In the genomic region with DNA sequence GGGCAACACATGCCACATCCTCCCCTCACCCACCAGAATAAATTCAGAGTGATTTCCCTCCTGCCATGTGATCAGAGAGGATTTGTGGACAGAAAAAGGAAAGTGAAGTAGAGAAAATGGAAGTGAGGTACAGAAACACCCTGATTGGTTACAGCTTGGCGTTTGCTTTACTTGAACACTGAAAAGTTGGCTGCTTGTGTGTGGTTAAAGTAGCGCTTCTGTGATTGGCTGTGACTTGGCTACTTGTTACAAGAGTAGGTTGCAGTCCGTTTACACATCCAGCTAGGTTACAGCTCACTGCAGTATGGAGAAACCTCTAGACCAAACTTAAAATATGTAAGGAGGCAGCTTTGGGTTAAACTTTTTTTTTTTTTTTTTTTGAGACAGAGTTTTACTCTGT, we compare ENCODE assay signal across 9 cellular contexts.
DNase-seq lines count a peak whose midpoint lies in the region; ATAC-seq and TF ChIP-seq lines count a peak whose summit lies in the region.
"Had no signal": no experiment of that assay in that cellular context is flagged by ENCODE, and none has a peak within 500 bp of the region (broad histone marks: within the 10 kb centered on the region; RNA-seq: fewer than 3 reads in every experiment).

No MANE protein-coding gene starts in this region.

- H3K36me3 ChIP-seq in SU-DHL-6 (ENCODE audit: low read length) = no peaks in the 10 kb centered on the region
- no peaks in the 10 kb centered on the region for H3K36me3 ChIP-seq in ascending aorta
- H3K36me3 ChIP-seq in PC-9 (ENCODE audit: low read depth) = no peaks in the 10 kb centered on the region

- H3K27me3 ChIP-seq in SU-DHL-6 (ENCODE audit: low read length) (no peaks in the 10 kb centered on the region), ascending aorta (no peaks in the 10 kb centered on the region), PC-9 (ENCODE audit: insufficient read depth, low read depth) (no peaks in the 10 kb centered on the region)

- H3K4me1 ChIP-seq in ascending aorta (peaks cover 0 to 7% of the 10 kb centered on the region in 2 donors), PC-9 (replicated peaks; ENCODE audit: insufficient read depth) (no peaks in the 10 kb centered on the region)

- ATAC-seq in GM21367 (IDR thresholded peaks at IDR 0.05; ENCODE audit: unreplicated experiment) (peak; percentile 66), HG03095 (IDR thresholded peaks at IDR 0.05; ENCODE audit: unreplicated experiment) (peak; percentile 66)

- TF ChIP-seq CTCF in GM13976 (IDR thresholded peaks at IDR 0.05; ENCODE audit: borderline replicate concordance, control extremely low read depth, extremely low read depth, insufficient read depth, missing control alignments) (no peak), SU-DHL-6 (IDR thresholded peaks at IDR 0.05; ENCODE audit: insufficient read depth, low read length, poor library complexity, severe bottlenecking) (no peak), ascending aorta (IDR thresholded peaks at IDR 0.05) (no peak), PC-9 (conservative IDR thresholded peaks at IDR 0.05) (no peak)

- H3F3A ChIP-seq in SU-DHL-6 (ENCODE audit: insufficient read depth) (peaks cover 44% of the 10 kb centered on the region), PC-9 (ENCODE audit: insufficient read depth, low read depth) (no peaks in the 10 kb centered on the region)

- in situ Hi-C loops in GM13976 (cut with MboI; ENCODE audit: low sequenced_read_pairs, unreplicated experiment) = no loop called here

- BruUV-seq in PC-9 (replicated peaks; lab: Mats Ljungman, UMichigan) = no TSS peak

- H3K79me2 ChIP-seq in SU-DHL-6 (ENCODE audit: insufficient read depth, low read length) (no peaks in the 10 kb centered on the region), PC-9 (ENCODE audit: low read depth) (no peaks in the 10 kb centered on the region)

- peak; percentile 43 for DNase-seq in GM13976 (ENCODE audit: low spot score)
- DNase-seq in NCI-H1436 treated with DMSO at 0.1 percent for 48 hours (lab: John Stamatoyannopoulos, UW) = no peak
- DNase-seq in NCI-H2227 treated with DMSO at 0.1 percent for 48 hours (lab: John Stamatoyannopoulos, UW) = no peak
- no peak for DNase-seq in ascending aorta (ENCODE audit: low spot score in 2 of 2)
- no peak for DNase-seq in PC-9
- DNase-seq: CD4-positive, alpha-beta memory T cell had no signal

- H3K4me2 ChIP-seq in SU-DHL-6 (ENCODE audit: low read depth, low read length, poor library complexity, severe bottlenecking) (peak overlapping the region; percentile 84), PC-9 (no peak overlapping the region)

- POLR2A ChIA-PET in PC-9 (lab: Charles Lee; ENCODE audit: unreplicated experiment) = no interaction called here

- CTCF ChIA-PET in PC-9 (lab: Charles Lee) = no interaction called here

- H3K9ac ChIP-seq in SU-DHL-6 (ENCODE audit: low read length) = peak overlapping the region; percentile 49

- H4K20me1 ChIP-seq in SU-DHL-6 (ENCODE audit: low read depth, low read length) (no peaks in the 10 kb centered on the region), PC-9 (ENCODE audit: insufficient read depth) (no peaks in the 10 kb centered on the region)

- H2AFZ ChIP-seq in SU-DHL-6 (ENCODE audit: low read depth, low read length, severe bottlenecking) (peak overlapping the region; percentile 84), PC-9 (no peak overlapping the region)

- peak overlapping the region; percentile 88 for H3K27ac ChIP-seq in SU-DHL-6 (ENCODE audit: low read depth, low read length)
- H3K27ac ChIP-seq in ascending aorta = no peak overlapping the region
- no peak overlapping the region for H3K27ac ChIP-seq in PC-9

- H3K4me3 ChIP-seq in SU-DHL-6 (ENCODE audit: insufficient read depth, low read length, poor library complexity, severe bottlenecking) (peak overlapping the region; percentile 23), ascending aorta (no peak overlapping the region), PC-9 (no peak overlapping the region)

- intact Hi-C loops in ascending aorta (cut with DNase I) = loop anchor here (5.0 kb wide), 1 partner anchor 299 kb away; no protein-coding TSS in a partner anchor
- intact Hi-C loops in PC-9 (cut with micrococcal nuclease; ENCODE audit: unreplicated experiment) = no loop called here

- H3K9me3 ChIP-seq in SU-DHL-6 (ENCODE audit: insufficient read depth, low read length) (no peaks in the 10 kb centered on the region), ascending aorta (no peaks in the 10 kb centered on the region), PC-9 (ENCODE audit: insufficient read depth, low read depth) (no peaks in the 10 kb centered on the region)

- H3K9me2 ChIP-seq in SU-DHL-6 (replicated peaks; ENCODE audit: insufficient read depth, low read length) = no peaks in the 10 kb centered on the region
- no peaks in the 10 kb centered on the region for H3K9me2 ChIP-seq in PC-9 (ENCODE audit: insufficient read depth)
